In the genomic region with DNA sequence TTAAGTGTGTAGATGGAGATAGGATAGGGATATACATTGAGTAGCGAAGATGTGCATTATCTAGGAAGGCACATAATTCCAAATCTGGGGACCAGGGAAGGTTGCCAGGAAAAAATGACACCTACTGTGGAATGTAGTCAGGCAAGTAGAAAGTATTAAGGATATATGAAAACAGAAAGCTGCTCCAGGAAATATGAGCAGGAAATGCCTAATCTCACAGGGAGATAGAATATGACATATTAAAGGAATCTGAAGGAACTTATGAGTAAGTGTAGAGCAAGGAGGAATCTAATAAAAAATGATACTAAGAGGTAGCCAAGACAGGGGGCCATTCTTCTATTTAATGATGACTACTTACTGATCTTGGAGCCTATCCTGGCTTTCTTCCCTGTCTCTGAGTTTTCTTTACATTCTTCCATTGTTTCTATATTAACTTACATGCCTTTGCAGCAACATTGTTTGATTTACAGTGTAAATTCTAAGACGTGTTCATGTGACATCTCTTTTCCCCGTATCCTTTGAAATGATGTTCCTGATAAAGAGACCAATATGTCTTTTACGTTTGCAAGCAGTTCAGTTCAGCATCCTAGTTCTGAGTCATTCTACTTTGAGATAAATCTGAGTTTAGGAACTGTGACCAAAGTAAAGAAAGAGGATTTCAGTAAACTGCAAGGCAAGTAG, we compare ENCODE assay signal across 19 cellular contexts. TPM values are rescaled to one million over a fixed set of nuclear protein-coding genes. Genes with fewer than 3 reads are reported as not detected.
DNase-seq lines count a peak whose midpoint lies in the region; ATAC-seq, FAIRE-seq and TF ChIP-seq lines count a peak whose summit lies in the region.
"Had no signal": no experiment of that assay in that cellular context is flagged by ENCODE, and none has a peak within 500 bp of the region (broad histone marks: within the 10 kb centered on the region; RNA-seq: fewer than 3 reads in every experiment).

No MANE protein-coding gene starts in this region.

- DNase-seq in BJ (ENCODE audit: low read depth) (peak; percentile 4), HTR-8/SVneo (ENCODE audit: insufficient read length, low spot score) (peak; percentile 10), astrocyte of the spinal cord (ENCODE audit: low read depth, low spot score) (peak; percentile 42), keratinocyte (ENCODE audit: low read depth, low spot score) (no peak), WTC11 (ENCODE audit: low spot score) (no peak), small intestine (no peak)
- DNase-seq in stimulated activated naive CD8-positive, alpha-beta T cell treated with anti-CD3 and anti-CD28 coated beads, Interleukin-15, amount 100 ng/mL, for 72 hours: no peak
- DNase-seq: activated CD4-positive, alpha-beta T cell treated with anti-CD3 and anti-CD28 coated beads, Interleukin-2, amount 50 U/mL, for 4 hours; activated naive CD8-positive, alpha-beta T cell treated with anti-CD3 and anti-CD28 coated beads for 36 hours; activated T-cell treated with anti-CD3 and anti-CD28 coated beads, Interleukin-2, amount 50 U/mL, for 48 hours; CD8-positive, alpha-beta memory T cell; effector CD4-positive, alpha-beta T cell; NCI-H1105 treated with DMSO at 0.1 percent for 48 hours; retina; stomach had no signal

- H3K27ac Mint-ChIP-seq in WTC11: no peak overlapping the region
- no peak overlapping the region for H3K27ac Mint-ChIP-seq in stimulated activated naive CD8-positive, alpha-beta T cell treated with anti-CD3 and anti-CD28 coated beads, Interleukin-15, amount 100 ng/mL, for 72 hours
- H3K27ac Mint-ChIP-seq: activated naive CD8-positive, alpha-beta T cell treated with anti-CD3 and anti-CD28 coated beads for 36 hours; CD8-positive, alpha-beta memory T cell had no signal

- dilution Hi-C loops in keratinocyte (cut with MboI; ENCODE audit: extremely low pct_ligation_motif_present, low sequenced_read_pairs): no loop called here

- CTCF ChIA-PET in BJ (lab: Yijun Ruan, JAX) (interaction anchor here (0.6 kb wide), 1 partner anchor 362 kb away, joined by 3 read pairs; no protein-coding TSS in a partner anchor), WTC11 (lab: Charles Lee) (no interaction called here)

- H3K9me3 ChIP-seq in keratinocyte (ENCODE audit: control insufficient read depth, low read depth, low read length) (no peaks in the 10 kb centered on the region), small intestine (ENCODE audit: control insufficient read depth, low read depth) (no peaks in the 10 kb centered on the region)
- H3K9me3 ChIP-seq: stomach had no signal

- H3K27me3 ChIP-seq in BJ (ENCODE audit: control insufficient read depth, insufficient read depth, low read length) (no peaks in the 10 kb centered on the region), keratinocyte (ENCODE audit: control insufficient read depth, extremely low read depth, insufficient read depth, low read length) (no peaks in the 10 kb centered on the region), small intestine (ENCODE audit: control insufficient read depth in 2 of 2, insufficient read depth in 2 of 2, low read length in 2 of 2) (no peaks in the 10 kb centered on the region)
- H3K27me3 ChIP-seq: stomach had no signal

- TF ChIP-seq CTCF in BJ (IDR thresholded peaks at IDR 0.05; ENCODE audit: insufficient read depth, low read depth, low read length) (no peak), astrocyte of the spinal cord (IDR thresholded peaks at IDR 0.05; ENCODE audit: low read depth, low read length) (no peak), keratinocyte (optimal IDR thresholded peaks at IDR 0.05 in 1 of 3, IDR thresholded peaks at IDR 0.05 in 1 of 3, conservative IDR thresholded peaks at IDR 0.05 in 1 of 3; ENCODE audit: extremely low read depth in 1 of 3, insufficient read depth in 2 of 3, low read length in 3 of 3) (no peak), WTC11 (IDR thresholded peaks at IDR 0.05) (no peak)

- no peaks in the 10 kb centered on the region for H3K4me1 Mint-ChIP-seq in WTC11
- H3K4me1 Mint-ChIP-seq in stimulated activated naive CD8-positive, alpha-beta T cell treated with anti-CD3 and anti-CD28 coated beads, Interleukin-15, amount 100 ng/mL, for 72 hours: no peaks in the 10 kb centered on the region
- H3K4me1 Mint-ChIP-seq: activated naive CD8-positive, alpha-beta T cell treated with anti-CD3 and anti-CD28 coated beads for 36 hours; CD8-positive, alpha-beta memory T cell had no signal

- in situ Hi-C loops in astrocyte of the spinal cord (cut with HindIII; ENCODE audit: low sequenced_read_pairs): no loop called here

- POLR2A ChIA-PET in BJ (lab: Charles Lee) (no interaction called here), WTC11 (lab: Charles Lee) (no interaction called here)

- WGBS in small intestine, 3 donors: 73 to 76% (median 75%) methylated on average over 4 of the region's 4 CpGs

- H3K4me2 ChIP-seq in keratinocyte (ENCODE audit: control insufficient read depth, extremely low read depth, insufficient read depth, low read depth, low read length): peak overlapping the region; percentile 7

- H3K79me2 ChIP-seq in keratinocyte (ENCODE audit: control insufficient read depth, insufficient read depth, low read length): no peaks in the 10 kb centered on the region

- H3K27me3 Mint-ChIP-seq in WTC11 (ENCODE audit: low read depth): no peaks in the 10 kb centered on the region
- no peaks in the 10 kb centered on the region for H3K27me3 Mint-ChIP-seq in stimulated activated naive CD8-positive, alpha-beta T cell treated with anti-CD3 and anti-CD28 coated beads, Interleukin-15, amount 100 ng/mL, for 72 hours
- H3K27me3 Mint-ChIP-seq: activated naive CD8-positive, alpha-beta T cell treated with anti-CD3 and anti-CD28 coated beads for 36 hours; CD8-positive, alpha-beta memory T cell had no signal

- peak overlapping the region; percentile 62 for H2AFZ ChIP-seq in keratinocyte (ENCODE audit: control insufficient read depth, low read length)

- no peak overlapping the region for H3K4me3 Mint-ChIP-seq in WTC11
- H3K4me3 Mint-ChIP-seq in stimulated activated naive CD8-positive, alpha-beta T cell treated with anti-CD3 and anti-CD28 coated beads, Interleukin-15, amount 100 ng/mL, for 72 hours: no peak overlapping the region
- H3K4me3 Mint-ChIP-seq: activated naive CD8-positive, alpha-beta T cell treated with anti-CD3 and anti-CD28 coated beads for 36 hours; CD8-positive, alpha-beta memory T cell; neural crest cell had no signal

- no peaks in the 10 kb centered on the region for H3K9me1 ChIP-seq in keratinocyte (ENCODE audit: control insufficient read depth, extremely low read depth, insufficient read depth, low read length)

- H3K36me3 Mint-ChIP-seq in WTC11: no peaks in the 10 kb centered on the region
- H3K36me3 Mint-ChIP-seq: activated naive CD8-positive, alpha-beta T cell treated with anti-CD3 and anti-CD28 coated beads for 36 hours; CD8-positive, alpha-beta memory T cell had no signal

- peak; percentile 23 for FAIRE-seq in HTR-8/SVneo (lab: Jason Lieb, UNC)
- peak; percentile 63 for FAIRE-seq in keratinocyte (lab: Jason Lieb, UNC)
- no peak for FAIRE-seq in small intestine (lab: Jason Lieb, UNC)

- peaks cover 9% of the 10 kb centered on the region for H3K4me1 ChIP-seq in keratinocyte (ENCODE audit: control insufficient read depth, extremely low read depth, insufficient read depth, low read length)
- H3K4me1 ChIP-seq in small intestine (ENCODE audit: control insufficient read depth in 2 of 2, insufficient read depth in 1 of 2, low read depth in 1 of 2, low read length in 1 of 2): no peaks in the 10 kb centered on the region
- H3K4me1 ChIP-seq: stomach had no signal

- no peaks in the 10 kb centered on the region for H4K20me1 ChIP-seq in keratinocyte (ENCODE audit: control insufficient read depth, extremely low read depth, insufficient read depth, low read length)

- H3K27ac ChIP-seq in keratinocyte (ENCODE audit: control insufficient read depth, insufficient read depth, low read length) (no peak overlapping the region), small intestine (ENCODE audit: low read depth in 1 of 2, low read length in 1 of 2) (no peak overlapping the region)
- H3K27ac ChIP-seq: stomach had no signal

- H3K4me3 ChIP-seq in BJ (ENCODE audit: low read depth, low read length) (no peak overlapping the region), astrocyte of the spinal cord (ENCODE audit: low read depth, low read length) (no peak overlapping the region), keratinocyte (ENCODE audit: control insufficient read depth in 2 of 3, extremely low read depth in 1 of 3, insufficient read depth in 2 of 3, low read depth in 1 of 3, low read length in 3 of 3) (no peak overlapping the region), small intestine (ENCODE audit: low read depth in 1 of 2, low read length in 2 of 2) (no peak overlapping the region)
- H3K4me3 ChIP-seq: stomach had no signal

- ATAC-seq in WTC11 (no peak), GM19467 (IDR thresholded peaks at IDR 0.05; ENCODE audit: unreplicated experiment) (no peak)
- no peak for ATAC-seq in stimulated activated naive CD8-positive, alpha-beta T cell treated with anti-CD3 and anti-CD28 coated beads, Interleukin-15, amount 100 ng/mL, for 72 hours

- H3K9me3 Mint-ChIP-seq in WTC11: no peaks in the 10 kb centered on the region
- H3K9me3 Mint-ChIP-seq in stimulated activated naive CD8-positive, alpha-beta T cell treated with anti-CD3 and anti-CD28 coated beads, Interleukin-15, amount 100 ng/mL, for 72 hours: peaks cover 0 to 5% of the 10 kb centered on the region in 2 donors
- H3K9me3 Mint-ChIP-seq: activated naive CD8-positive, alpha-beta T cell treated with anti-CD3 and anti-CD28 coated beads for 36 hours; neural crest cell had no signal

- H3K36me3 ChIP-seq in BJ (ENCODE audit: control insufficient read depth, insufficient read depth, low read length) (no peaks in the 10 kb centered on the region), keratinocyte (ENCODE audit: control insufficient read depth in 2 of 2, extremely low read depth in 1 of 2, insufficient read depth in 2 of 2, low read length in 2 of 2) (no peaks in the 10 kb centered on the region), small intestine (ENCODE audit: control insufficient read depth in 2 of 2, insufficient read depth in 2 of 2, low read length in 2 of 2) (no peaks in the 10 kb centered on the region)
- H3K36me3 ChIP-seq: stomach had no signal

- no peak overlapping the region for H3K9ac ChIP-seq in keratinocyte (ENCODE audit: control insufficient read depth, extremely low read depth, insufficient read depth, low read length)

RNA-seq across cellular contexts. Expression of gene TINAG, which starts 58.5 kb away (rescaled TPM):
- polyA plus RNA-seq in BJ (2011; rRNA removed): not detected in 2 replicates
- polyA minus RNA-seq in BJ (2011; rRNA and poly(A)+ RNA removed): not detected in 2 replicates
- not detected in 3 replicates for polyA plus RNA-seq in keratinocyte
- not detected for polyA plus RNA-seq in keratinocyte (2011; ENCODE audit: low read depth)
- polyA plus RNA-seq in keratinocyte (2011; cell fraction: cytosol; rRNA removed): 0.06 TPM in 1 of 2 replicates, not detected in the other
- 0.15 and 0.18 TPM in 2 replicates for polyA plus RNA-seq in keratinocyte (2011; cell fraction: nucleus; rRNA removed)
- not detected in 2 replicates for polyA plus RNA-seq in keratinocyte (2012; ENCODE audit: low replicate concordance)
- 0.26 to 2.9 TPM in 2 of 3 replicates, not detected in the other for polyA minus RNA-seq in keratinocyte
- polyA minus RNA-seq in keratinocyte (2011; cell fraction: cytosol; rRNA and poly(A)+ RNA removed): not detected
- not detected in 2 replicates for polyA minus RNA-seq in keratinocyte (2011; cell fraction: nucleus; rRNA and poly(A)+ RNA removed)
- not detected in 3 replicates for total RNA-seq in WTC11 (2021)
- 10 to 100 TPM; 13.4 to 31.6 (median 13.6) TPM for polyA plus RNA-seq in small intestine
- total RNA-seq: activated naive CD8-positive, alpha-beta T cell treated with anti-CD3 and anti-CD28 coated beads for 36 hours; CD8-positive, alpha-beta memory T cell; neural crest cell; RPMI7951 had no signal
- polyA plus RNA-seq: CD8-positive, alpha-beta memory T cell; stomach; urinary bladder had no signal

Comparison
In these comparisons a context has a peak if more than half of its experiments do, and no peak if none do; other contexts are left out.
1. DNase-seq: peak in BJ (single experiment), HTR-8/SVneo (single experiment) and astrocyte of the spinal cord (single experiment); none in keratinocyte (single experiment), WTC11 (single experiment), small intestine (single experiment) and stimulated activated naive CD8-positive, alpha-beta T cell treated with anti-CD3 and anti-CD28 coated beads, Interleukin-15, amount 100 ng/mL, for 72 hours (0 of 2).
2. RNA of gene TINAG, which starts 58.5 kb away (polyA plus RNA-seq): 13.4 to 31.6 TPM in small intestine; 0.06 to 0.18 TPM in keratinocyte and not detected in BJ; every median in the first group is over 10 times any median in the second.